Comparison of ENCODE assay signal across 12 cellular contexts in the genomic region with DNA sequence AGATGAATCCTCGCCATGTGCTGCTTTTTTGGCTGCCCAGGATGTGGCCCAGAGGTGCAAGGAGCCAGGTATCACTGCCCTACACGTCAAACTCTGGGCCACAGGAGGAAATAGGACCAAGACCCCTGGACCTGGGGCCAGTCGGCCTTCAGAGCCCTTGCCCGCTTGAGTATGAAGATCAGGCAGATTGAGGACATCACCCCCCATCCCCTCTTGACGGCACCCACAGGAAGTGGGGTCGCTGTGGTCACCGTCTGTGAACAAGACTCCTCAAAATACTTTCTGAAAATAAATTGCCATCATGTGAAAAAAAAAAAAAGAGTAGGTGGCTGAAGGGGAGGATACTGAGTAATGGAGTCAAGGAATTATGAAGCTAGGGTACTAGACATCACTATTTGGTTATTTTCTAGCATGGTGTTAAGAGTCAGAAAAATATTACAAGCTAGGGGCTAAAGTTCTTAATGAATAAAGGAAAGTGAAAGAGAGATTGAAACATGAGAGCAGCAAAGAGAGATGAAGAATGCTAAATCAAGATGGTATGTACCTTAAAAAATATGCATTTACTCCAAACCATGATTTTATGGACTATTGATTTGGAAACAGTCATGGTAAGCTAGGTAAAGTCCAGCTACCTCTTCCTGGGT.
DNase-seq lines count a peak whose midpoint lies in the region; ATAC-seq, FAIRE-seq and TF ChIP-seq lines count a peak whose summit lies in the region.
"Had no signal": no experiment of that assay in that cellular context is flagged by ENCODE, and none has a peak within 500 bp of the region (broad histone marks: within the 10 kb centered on the region; RNA-seq: fewer than 3 reads in every experiment).

No MANE protein-coding gene starts in this region.

- H3K4me1 ChIP-seq in OCI-LY3 (ENCODE audit: low read length): peaks cover 21% of the 10 kb centered on the region
- no peaks in the 10 kb centered on the region for H3K4me1 ChIP-seq in kidney (ENCODE audit: control insufficient read depth in 1 of 2, insufficient read depth in 1 of 2, low read depth in 1 of 2, low read length in 2 of 2)

- no peak for DNase-seq in kidney
- DNase-seq in HuH-7 (ENCODE audit: low spot score): no peak
- no peak for DNase-seq in mucosa of gallbladder (ENCODE audit: low spot score)
- no peak for DNase-seq in stimulated activated CD4-positive, alpha-beta T cell treated with anti-CD3 and anti-CD28 coated beads, Interleukin-15, amount 100 ng/mL, for 24 hours
- DNase-seq: stimulated activated CD8-positive, alpha-beta memory T cell treated with anti-CD3 and anti-CD28 coated beads, Interleukin-4, amount 100 ng/mL, for 48 hours had no signal

- TF ChIP-seq CTCF in OCI-LY3 (IDR thresholded peaks at IDR 0.05; ENCODE audit: low read depth, low read length) (no peak), kidney (IDR thresholded peaks at IDR 0.05; ENCODE audit: borderline replicate concordance, extremely low read depth, insufficient read depth) (no peak)

- H3K9me3 ChIP-seq in OCI-LY3 (ENCODE audit: insufficient read depth, low read length): no peaks in the 10 kb centered on the region
- no peaks in the 10 kb centered on the region for H3K9me3 ChIP-seq in kidney (ENCODE audit: control insufficient read depth in 1 of 2, low read length in 2 of 2)

- no peaks in the 10 kb centered on the region for H4K20me1 ChIP-seq in OCI-LY3 (ENCODE audit: insufficient read depth, low read length)

- no peaks in the 10 kb centered on the region for H3K27me3 ChIP-seq in OCI-LY3 (ENCODE audit: low read depth, low read length)

- ATAC-seq in GM18861 (IDR thresholded peaks at IDR 0.05; ENCODE audit: unreplicated experiment): peak; percentile 54
- peak; percentile 80 for ATAC-seq in GM21447 (IDR thresholded peaks at IDR 0.05; ENCODE audit: unreplicated experiment)
- peak; percentile 73 for ATAC-seq in HG03045 (IDR thresholded peaks at IDR 0.05; ENCODE audit: unreplicated experiment)

- FAIRE-seq in kidney (lab: Jason Lieb, UNC): no peak
- FAIRE-seq: GM12892 had no signal

- peaks cover 3% of the 10 kb centered on the region for H3K36me3 ChIP-seq in OCI-LY3 (replicated peaks; ENCODE audit: low read depth, low read length)
- no peaks in the 10 kb centered on the region for H3K36me3 ChIP-seq in kidney (ENCODE audit: control insufficient read depth in 1 of 2, insufficient read depth in 2 of 2, low read length in 2 of 2)

- intact Hi-C loops in kidney (cut with DNase I): no loop called here

- H3K9ac ChIP-seq in OCI-LY3 (ENCODE audit: low read length) (no peak overlapping the region), kidney (ENCODE audit: low read length in 2 of 2) (no peak overlapping the region)

- H3K27ac ChIP-seq in OCI-LY3 (ENCODE audit: low read length) (peak overlapping the region; percentile 4; the same call in 1 of the 2 replicates), kidney (ENCODE audit: low read depth in 2 of 2, low read length in 2 of 2) (no peak overlapping the region)
- H3K27ac ChIP-seq: RWPE1, skin epidermis had no signal

- peak overlapping the region; percentile 16; the same call in 1 of the 2 replicates for H3K4me3 ChIP-seq in OCI-LY3 (ENCODE audit: low read length)
- H3K4me3 ChIP-seq in kidney (ENCODE audit: low read length in 2 of 2): no peak overlapping the region
- H3K4me3 ChIP-seq: skin epidermis had no signal

- H3K4me2 ChIP-seq in OCI-LY3 (ENCODE audit: low read length): peak overlapping the region; percentile 57

- no peaks in the 10 kb centered on the region for H3K79me2 ChIP-seq in OCI-LY3 (ENCODE audit: low read length)

- H2AFZ ChIP-seq in OCI-LY3 (ENCODE audit: low read depth, low read length): no peak overlapping the region
